In genomic region chr10:112307631-112308502, GRCh38 we compare ENCODE assay signal across 10 cellular contexts. TPM values are rescaled to one million over a fixed set of nuclear protein-coding genes. Genes with fewer than 3 reads are reported as not detected.
DNase-seq lines count a peak whose midpoint lies in the region; ATAC-seq and TF ChIP-seq lines count a peak whose summit lies in the region.
"Had no signal": no experiment of that assay in that cellular context is flagged by ENCODE, and none has a peak within 500 bp of the region (broad histone marks: within the 10 kb centered on the region; RNA-seq: fewer than 3 reads in every experiment).

No MANE protein-coding gene starts in this region.

- H3K4me1 Mint-ChIP-seq in activated T-helper 2 cell treated with anti-CD3 and anti-CD28 coated beads, Interferon-gamma antibody, Interleukin-2, Interleukin-4, amounts not matched to agents 10 μg/mL and 5 μg/mL and 100 μg/mL, durations not matched to agents 14 hours and 24 hours and 36 hours (ENCODE audit: low read depth): peaks cover 2% of the 10 kb centered on the region

- DNase-seq in NCI-H446 (lab: John Stamatoyannopoulos, UW) (peak; percentile 15), NCI-H446 treated with DMSO at 0.1 percent for 48 hours (lab: John Stamatoyannopoulos, UW) (no peak), GM23248 (peak; percentile 67), NCI-H146 treated with DMSO at 0.1 percent for 48 hours (lab: John Stamatoyannopoulos, UW; ENCODE audit: unreplicated experiment) (peak; percentile 12), heart left ventricle (peak in 2 of 5 donors; percentile 33 to 35), gastrocnemius medialis (peak in 1 of 2 donors; percentile 21), NCI-H187 treated with DMSO at 0.1 percent for 48 hours (lab: John Stamatoyannopoulos, UW) (no peak)
- peak; percentile 10 for DNase-seq in activated T-helper 2 cell treated with anti-CD3 and anti-CD28 coated beads, Interferon-gamma antibody, Interleukin-2, Interleukin-4, amounts not matched to agents 10 μg/mL and 5 μg/mL and 100 μg/mL, durations not matched to agents 14 hours and 24 hours and 36 hours (ENCODE audit: low spot score)

- H3K36me3 ChIP-seq in GM23248 (ENCODE audit: low read depth): no peaks in the 10 kb centered on the region
- no peaks in the 10 kb centered on the region for H3K36me3 ChIP-seq in heart left ventricle
- no peaks in the 10 kb centered on the region for H3K36me3 ChIP-seq in gastrocnemius medialis

- H3K4me3 Mint-ChIP-seq in activated T-helper 2 cell treated with anti-CD3 and anti-CD28 coated beads, Interferon-gamma antibody, Interleukin-2, Interleukin-4, amounts not matched to agents 10 μg/mL and 5 μg/mL and 100 μg/mL, durations not matched to agents 14 hours and 24 hours and 36 hours (ENCODE audit: low read depth): no peak overlapping the region
- H3K4me3 Mint-ChIP-seq: dendritic cell treated with granulocyte-macrophage colony-stimulating factor and Interleukin-4, amounts not matched to agents 40 ng/mL and 50 ng/mL, for 4 days had no signal

- TF ChIP-seq CTCF in heart left ventricle (IDR thresholded peaks at IDR 0.05): peak; percentile 44 to 78 (median 64)
- TF ChIP-seq CTCF in gastrocnemius medialis (IDR thresholded peaks at IDR 0.05 in 4 of 5, conservative IDR thresholded peaks at IDR 0.05 in 1 of 5): peak; percentile 46 to 83 (median 58)

- H3K27ac ChIP-seq in GM23248 (no peak overlapping the region), heart left ventricle (no peak overlapping the region), gastrocnemius medialis (no peak overlapping the region)

- peaks cover 22% of the 10 kb centered on the region for H3K4me1 ChIP-seq in GM23248 (ENCODE audit: insufficient read depth)
- no peaks in the 10 kb centered on the region for H3K4me1 ChIP-seq in heart left ventricle
- no peaks in the 10 kb centered on the region for H3K4me1 ChIP-seq in gastrocnemius medialis

- H3K9ac ChIP-seq in GM23248: no peak overlapping the region

- in situ Hi-C loops in GM23248 (cut with MboI) (loop anchor here (10.0 kb wide), 1 partner anchor 123 kb away; the partner anchor contains the start of gene GPAM), gastrocnemius medialis (cut with MboI; ENCODE audit: low sequenced_read_pairs in 4 of 4) (loop anchor here in 3 of 4 donors (25.0 kb wide), 1 partner anchor 121 kb away; the partner anchor contains the start of gene GPAM (in 3 of the 3))

- H3K9me3 Mint-ChIP-seq in activated T-helper 2 cell treated with anti-CD3 and anti-CD28 coated beads, Interferon-gamma antibody, Interleukin-2, Interleukin-4, amounts not matched to agents 10 μg/mL and 5 μg/mL and 100 μg/mL, durations not matched to agents 14 hours and 24 hours and 36 hours: no peaks in the 10 kb centered on the region
- H3K9me3 Mint-ChIP-seq: dendritic cell treated with granulocyte-macrophage colony-stimulating factor and Interleukin-4, amounts not matched to agents 40 ng/mL and 50 ng/mL, for 4 days had no signal

- no peaks in the 10 kb centered on the region for H3K9me2 ChIP-seq in GM23248 (ENCODE audit: insufficient read depth)

- no peaks in the 10 kb centered on the region for H3K27me3 ChIP-seq in GM23248 (replicated peaks; ENCODE audit: insufficient read depth)
- peaks cover 0 to 3% (median 0%) of the 10 kb centered on the region in 9 donors for H3K27me3 ChIP-seq in heart left ventricle
- H3K27me3 ChIP-seq in gastrocnemius medialis: no peaks in the 10 kb centered on the region

- no peaks in the 10 kb centered on the region for H3K9me3 ChIP-seq in GM23248 (ENCODE audit: low read depth)
- H3K9me3 ChIP-seq in heart left ventricle: no peaks in the 10 kb centered on the region
- H3K9me3 ChIP-seq in gastrocnemius medialis: no peaks in the 10 kb centered on the region

- TF ChIP-seq POLR2A in heart left ventricle (IDR thresholded peaks at IDR 0.05): no peak
- TF ChIP-seq POLR2A in gastrocnemius medialis (IDR thresholded peaks at IDR 0.05): no peak

- WGBS in GM23248 (ENCODE audit: low coverage in 1 of 2, low lambda C conversion rate in 2 of 2, missing lambda C conversion rate in 2 of 2), 2 experiments: 32 to 35% methylated on average over 6 of the region's 6 CpGs
- WGBS in heart left ventricle, 4 donors: 10 to 20% (median 12%) methylated on average over 6 of the region's 6 CpGs

- H3K79me2 ChIP-seq in GM23248 (ENCODE audit: insufficient read depth): no peaks in the 10 kb centered on the region

- intact Hi-C loops in activated T-helper 2 cell treated with anti-CD3 and anti-CD28 coated beads, Interferon-gamma antibody, Interleukin-2, Interleukin-4, amounts not matched to agents 10 μg/mL and 5 μg/mL and 100 μg/mL, durations not matched to agents 14 hours and 24 hours and 36 hours (cut with micrococcal nuclease): no loop called here
- intact Hi-C loops in heart left ventricle (cut with DNase I): loop anchor here in 7 of 10 donors (5.0 to 10.0 kb wide), 3 partner anchors 113 to 133 kb away; partner anchors contain the start of gene GPAM (in 5 of the 7)
- intact Hi-C loops in gastrocnemius medialis (cut with DNase I; ENCODE audit: low total_unique reads): loop anchor here (2.0 to 5.0 kb wide), 2 partner anchors 71 to 123 kb away; no protein-coding TSS in a partner anchor

- no peak overlapping the region for H3K27ac Mint-ChIP-seq in activated T-helper 2 cell treated with anti-CD3 and anti-CD28 coated beads, Interferon-gamma antibody, Interleukin-2, Interleukin-4, amounts not matched to agents 10 μg/mL and 5 μg/mL and 100 μg/mL, durations not matched to agents 14 hours and 24 hours and 36 hours
- H3K27ac Mint-ChIP-seq: dendritic cell treated with granulocyte-macrophage colony-stimulating factor and Interleukin-4, amounts not matched to agents 40 ng/mL and 50 ng/mL, for 4 days had no signal

- ATAC-seq in heart left ventricle (peak in 3 of 4 donors; percentile 59 to 70 (median 65)), gastrocnemius medialis (peak; percentile 70 to 73)

- no peaks in the 10 kb centered on the region for H4K20me1 ChIP-seq in GM23248 (ENCODE audit: insufficient read depth)

- peaks cover 18% of the 10 kb centered on the region for H3F3A ChIP-seq in GM23248 (ENCODE audit: insufficient read depth)

- no peaks in the 10 kb centered on the region for H3K36me3 Mint-ChIP-seq in activated T-helper 2 cell treated with anti-CD3 and anti-CD28 coated beads, Interferon-gamma antibody, Interleukin-2, Interleukin-4, amounts not matched to agents 10 μg/mL and 5 μg/mL and 100 μg/mL, durations not matched to agents 14 hours and 24 hours and 36 hours (ENCODE audit: low read depth)

- no peak overlapping the region for H3K4me2 ChIP-seq in GM23248 (ENCODE audit: unreplicated experiment)

- peaks cover 15% of the 10 kb centered on the region for H3K27me3 Mint-ChIP-seq in activated T-helper 2 cell treated with anti-CD3 and anti-CD28 coated beads, Interferon-gamma antibody, Interleukin-2, Interleukin-4, amounts not matched to agents 10 μg/mL and 5 μg/mL and 100 μg/mL, durations not matched to agents 14 hours and 24 hours and 36 hours (ENCODE audit: low read depth)

- H3K4me3 ChIP-seq in GM23248 (no peak overlapping the region), heart left ventricle (no peak overlapping the region), gastrocnemius medialis (no peak overlapping the region)

- no peak overlapping the region for H2AFZ ChIP-seq in GM23248

RNA-seq across cellular contexts. Expression of gene TECTB, which starts 24.7 kb away (rescaled TPM):
- 0.63 TPM in 1 of 2 replicates, not detected in the other for total RNA-seq in GM23248 (2014; rRNA removed; shearing (Covaris generic))
- polyA plus RNA-seq in GM23248 (2016; fragmentation: Nextera tagmentation; extraction: Ambion mirVana) (0.21 TPM in 1 of 2 replicates, not detected in the other), heart left ventricle (not detected)
- not detected in 2 replicates for total RNA-seq in activated T-helper 2 cell treated with anti-CD3 and anti-CD28 coated beads, Interferon-gamma antibody, Interleukin-2, Interleukin-4, amounts not matched to agents 10 μg/mL and 5 μg/mL and 100 μg/mL, durations not matched to agents 14 hours and 24 hours and 36 hours
- total RNA-seq in heart left ventricle (not detected), gastrocnemius medialis (not detected)
- total RNA-seq: subcutaneous adipose tissue had no signal

Comparison
In these comparisons a context has a peak if more than half of its experiments do, and no peak if none do; other contexts are left out.
1. DNase-seq: peak in NCI-H446 (2 of 2), GM23248 (single experiment), NCI-H146 treated with DMSO at 0.1 percent for 48 hours (single experiment) and activated T-helper 2 cell treated with anti-CD3 and anti-CD28 coated beads, Interferon-gamma antibody, Interleukin-2, Interleukin-4, amounts not matched to agents 10 μg/mL and 5 μg/mL and 100 μg/mL, durations not matched to agents 14 hours and 24 hours and 36 hours (single experiment); none in NCI-H446 treated with DMSO at 0.1 percent for 48 hours (single experiment) and NCI-H187 treated with DMSO at 0.1 percent for 48 hours (single experiment).